In the genomic region with DNA sequence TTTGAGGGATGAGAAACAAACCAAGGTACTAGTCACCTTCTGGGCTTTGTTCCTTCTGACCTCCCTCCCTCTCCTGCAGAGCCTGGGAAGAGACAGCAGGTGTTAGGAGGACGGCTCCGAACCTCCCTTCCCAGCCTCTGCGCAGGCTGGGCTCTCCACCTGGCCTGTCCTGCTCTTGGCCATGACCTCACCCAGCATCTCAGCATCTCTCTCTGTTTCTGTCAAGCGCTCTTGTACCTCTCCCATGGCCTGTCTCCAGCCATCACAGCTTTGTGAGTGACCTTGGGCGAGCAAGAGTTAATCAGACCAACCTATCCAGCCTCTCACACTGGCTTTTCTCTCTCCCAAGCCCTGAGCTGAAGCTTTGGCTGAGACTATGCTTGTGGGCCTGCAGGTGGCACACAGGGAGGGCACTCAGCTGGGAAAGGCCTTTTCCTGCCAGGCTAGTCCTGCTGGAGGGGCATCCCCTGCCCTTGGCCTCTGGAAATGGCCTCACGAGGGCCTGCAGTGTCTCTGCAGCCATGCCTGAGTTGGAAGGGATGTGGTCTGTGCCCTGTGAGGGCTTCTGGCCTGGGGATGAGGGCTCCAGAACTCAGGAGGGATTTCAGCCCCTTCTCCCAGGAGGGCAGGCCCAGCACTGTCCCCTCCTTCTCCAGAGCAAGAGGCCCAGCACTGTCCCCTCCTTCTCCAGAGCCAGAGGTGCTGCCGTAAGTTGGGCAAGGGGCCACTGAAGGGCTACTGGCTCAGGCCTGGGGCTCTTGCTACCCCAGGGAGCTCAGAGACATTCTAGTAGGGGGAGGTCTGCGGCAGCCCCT, we compare ENCODE assay signal across 1 cellular context.
A peak's percentile ranks its signal among the peaks of the same experiment; 100 is the strongest.
TF ChIP-seq lines count a peak whose summit lies in the region.

No MANE protein-coding gene starts in this region.

TF ChIP-seq in HepG2, 621 proteins besides CTCF, POLR2A, EP300 and RAD21 (continues in another document):
- TF ChIP-seq, protein P1, sequence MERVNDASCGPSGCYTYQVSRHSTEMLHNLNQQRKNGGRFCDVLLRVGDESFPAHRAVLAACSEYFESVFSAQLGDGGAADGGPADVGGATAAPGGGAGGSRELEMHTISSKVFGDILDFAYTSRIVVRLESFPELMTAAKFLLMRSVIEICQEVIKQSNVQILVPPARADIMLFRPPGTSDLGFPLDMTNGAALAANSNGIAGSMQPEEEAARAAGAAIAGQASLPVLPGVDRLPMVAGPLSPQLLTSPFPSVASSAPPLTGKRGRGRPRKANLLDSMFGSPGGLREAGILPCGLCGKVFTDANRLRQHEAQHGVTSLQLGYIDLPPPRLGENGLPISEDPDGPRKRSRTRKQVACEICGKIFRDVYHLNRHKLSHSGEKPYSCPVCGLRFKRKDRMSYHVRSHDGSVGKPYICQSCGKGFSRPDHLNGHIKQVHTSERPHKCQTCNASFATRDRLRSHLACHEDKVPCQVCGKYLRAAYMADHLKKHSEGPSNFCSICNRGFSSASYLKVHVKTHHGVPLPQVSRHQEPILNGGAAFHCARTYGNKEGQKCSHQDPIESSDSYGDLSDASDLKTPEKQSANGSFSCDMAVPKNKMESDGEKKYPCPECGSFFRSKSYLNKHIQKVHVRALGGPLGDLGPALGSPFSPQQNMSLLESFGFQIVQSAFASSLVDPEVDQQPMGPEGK (CRISPR knock-in tag; IDR thresholded peaks at IDR 0.05): no peak
- TF ChIP-seq ZKSCAN1 (IDR thresholded peaks at IDR 0.05; ENCODE audit: low read length): no peak
- no peak for TF ChIP-seq ZFP41 (CRISPR knock-in tag; IDR thresholded peaks at IDR 0.05; ENCODE audit: borderline replicate concordance)
- no peak for TF ChIP-seq KDM3A (CRISPR knock-in tag; IDR thresholded peaks at IDR 0.05; ENCODE audit: low read depth)
- TF ChIP-seq ZNF501 (CRISPR knock-in tag; IDR thresholded peaks at IDR 0.05): 0 out of 2 replicates have a peak, but pooled peaks have one; percentile 23
- no peak for TF ChIP-seq MAZ (IDR thresholded peaks at IDR 0.05; ENCODE audit: borderline replicate concordance, low read depth, low read length)
- 0 out of 2 replicates have a peak, but pooled peaks have one; percentile 0 for TF ChIP-seq MAZ (CRISPR knock-in tag; IDR thresholded peaks at IDR 0.05; ENCODE audit: low read depth)
- TF ChIP-seq, protein P2, sequence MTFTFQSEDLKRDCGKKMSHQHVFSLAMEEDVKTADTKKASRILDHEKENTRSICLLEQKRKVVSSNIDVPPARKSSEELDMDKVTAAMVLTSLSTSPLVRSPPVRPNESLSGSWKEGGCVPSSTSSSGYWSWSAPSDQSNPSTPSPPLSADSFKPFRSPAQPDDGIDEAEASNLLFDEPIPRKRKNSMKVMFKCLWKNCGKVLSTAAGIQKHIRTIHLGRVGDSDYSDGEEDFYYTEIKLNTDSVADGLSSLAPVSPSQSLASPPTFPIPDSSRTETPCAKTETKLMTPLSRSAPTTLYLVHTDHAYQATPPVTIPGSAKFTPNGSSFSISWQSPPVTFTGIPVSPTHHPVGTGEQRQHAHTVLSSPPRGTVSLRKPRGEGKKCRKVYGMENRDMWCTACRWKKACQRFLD (CRISPR knock-in tag; IDR thresholded peaks at IDR 0.05; ENCODE audit: borderline replicate concordance): no peak
- no peak for TF ChIP-seq HOXA5 (CRISPR knock-in tag; IDR thresholded peaks at IDR 0.05)
- TF ChIP-seq, protein P3, sequence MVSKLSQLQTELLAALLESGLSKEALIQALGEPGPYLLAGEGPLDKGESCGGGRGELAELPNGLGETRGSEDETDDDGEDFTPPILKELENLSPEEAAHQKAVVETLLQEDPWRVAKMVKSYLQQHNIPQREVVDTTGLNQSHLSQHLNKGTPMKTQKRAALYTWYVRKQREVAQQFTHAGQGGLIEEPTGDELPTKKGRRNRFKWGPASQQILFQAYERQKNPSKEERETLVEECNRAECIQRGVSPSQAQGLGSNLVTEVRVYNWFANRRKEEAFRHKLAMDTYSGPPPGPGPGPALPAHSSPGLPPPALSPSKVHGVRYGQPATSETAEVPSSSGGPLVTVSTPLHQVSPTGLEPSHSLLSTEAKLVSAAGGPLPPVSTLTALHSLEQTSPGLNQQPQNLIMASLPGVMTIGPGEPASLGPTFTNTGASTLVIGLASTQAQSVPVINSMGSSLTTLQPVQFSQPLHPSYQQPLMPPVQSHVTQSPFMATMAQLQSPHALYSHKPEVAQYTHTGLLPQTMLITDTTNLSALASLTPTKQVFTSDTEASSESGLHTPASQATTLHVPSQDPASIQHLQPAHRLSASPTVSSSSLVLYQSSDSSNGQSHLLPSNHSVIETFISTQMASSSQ (IDR thresholded peaks at IDR 0.05; ENCODE audit: low read depth): no peak
- TF ChIP-seq, protein P3 (CRISPR knock-in tag; IDR thresholded peaks at IDR 0.05; ENCODE audit: borderline replicate concordance): no peak
- TF ChIP-seq ZNF251 (CRISPR knock-in tag; IDR thresholded peaks at IDR 0.05): no peak
- no peak for TF ChIP-seq ZNF670 (CRISPR knock-in tag; IDR thresholded peaks at IDR 0.05; ENCODE audit: borderline replicate concordance)
- no peak for TF ChIP-seq JUND (CRISPR knock-in tag; IDR thresholded peaks at IDR 0.05)
- TF ChIP-seq ZNF431 (CRISPR knock-in tag; IDR thresholded peaks at IDR 0.05; ENCODE audit: borderline replicate concordance, low read depth): no peak
- TF ChIP-seq, protein P4, sequence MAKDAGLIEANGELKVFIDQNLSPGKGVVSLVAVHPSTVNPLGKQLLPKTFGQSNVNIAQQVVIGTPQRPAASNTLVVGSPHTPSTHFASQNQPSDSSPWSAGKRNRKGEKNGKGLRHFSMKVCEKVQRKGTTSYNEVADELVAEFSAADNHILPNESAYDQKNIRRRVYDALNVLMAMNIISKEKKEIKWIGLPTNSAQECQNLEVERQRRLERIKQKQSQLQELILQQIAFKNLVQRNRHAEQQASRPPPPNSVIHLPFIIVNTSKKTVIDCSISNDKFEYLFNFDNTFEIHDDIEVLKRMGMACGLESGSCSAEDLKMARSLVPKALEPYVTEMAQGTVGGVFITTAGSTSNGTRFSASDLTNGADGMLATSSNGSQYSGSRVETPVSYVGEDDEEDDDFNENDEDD (CRISPR knock-in tag; IDR thresholded peaks at IDR 0.05; ENCODE audit: borderline replicate concordance): no peak
- TF ChIP-seq, protein P5, sequence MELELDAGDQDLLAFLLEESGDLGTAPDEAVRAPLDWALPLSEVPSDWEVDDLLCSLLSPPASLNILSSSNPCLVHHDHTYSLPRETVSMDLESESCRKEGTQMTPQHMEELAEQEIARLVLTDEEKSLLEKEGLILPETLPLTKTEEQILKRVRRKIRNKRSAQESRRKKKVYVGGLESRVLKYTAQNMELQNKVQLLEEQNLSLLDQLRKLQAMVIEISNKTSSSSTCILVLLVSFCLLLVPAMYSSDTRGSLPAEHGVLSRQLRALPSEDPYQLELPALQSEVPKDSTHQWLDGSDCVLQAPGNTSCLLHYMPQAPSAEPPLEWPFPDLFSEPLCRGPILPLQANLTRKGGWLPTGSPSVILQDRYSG (CRISPR knock-in tag; IDR thresholded peaks at IDR 0.05): no peak
- no peak for TF ChIP-seq PAX8 (CRISPR knock-in tag; IDR thresholded peaks at IDR 0.05; ENCODE audit: borderline replicate concordance)
- TF ChIP-seq ZNF678 (CRISPR knock-in tag; IDR thresholded peaks at IDR 0.05): no peak
- TF ChIP-seq ZNF816 (CRISPR knock-in tag; IDR thresholded peaks at IDR 0.05; ENCODE audit: borderline replicate concordance): no peak
- TF ChIP-seq ZFX (CRISPR knock-in tag; IDR thresholded peaks at IDR 0.05; ENCODE audit: low read depth): peak; percentile 25; the same call in 1 of the 2 replicates
- TF ChIP-seq ZFY (CRISPR knock-in tag; IDR thresholded peaks at IDR 0.05): peak; percentile 40; the same call in 1 of the 2 replicates
- TF ChIP-seq PHF21A (CRISPR knock-in tag; IDR thresholded peaks at IDR 0.05): no peak
- no peak for TF ChIP-seq TBP (CRISPR knock-in tag; IDR thresholded peaks at IDR 0.05)
- no peak for TF ChIP-seq ZNF124 (CRISPR knock-in tag; IDR thresholded peaks at IDR 0.05)
- no peak for TF ChIP-seq SMC3 (IDR thresholded peaks at IDR 0.05; ENCODE audit: low read length)
- no peak for TF ChIP-seq MTF2 (CRISPR knock-in tag; IDR thresholded peaks at IDR 0.05; ENCODE audit: borderline replicate concordance)
- no peak for TF ChIP-seq SIN3A (IDR thresholded peaks at IDR 0.05; ENCODE audit: borderline replicate concordance, low read depth, low read length)
- TF ChIP-seq HNRNPL (IDR thresholded peaks at IDR 0.05; ENCODE audit: low read depth, low read length): 0 out of 2 replicates have a peak, but pooled peaks have one; percentile 40
- TF ChIP-seq, protein P6, sequence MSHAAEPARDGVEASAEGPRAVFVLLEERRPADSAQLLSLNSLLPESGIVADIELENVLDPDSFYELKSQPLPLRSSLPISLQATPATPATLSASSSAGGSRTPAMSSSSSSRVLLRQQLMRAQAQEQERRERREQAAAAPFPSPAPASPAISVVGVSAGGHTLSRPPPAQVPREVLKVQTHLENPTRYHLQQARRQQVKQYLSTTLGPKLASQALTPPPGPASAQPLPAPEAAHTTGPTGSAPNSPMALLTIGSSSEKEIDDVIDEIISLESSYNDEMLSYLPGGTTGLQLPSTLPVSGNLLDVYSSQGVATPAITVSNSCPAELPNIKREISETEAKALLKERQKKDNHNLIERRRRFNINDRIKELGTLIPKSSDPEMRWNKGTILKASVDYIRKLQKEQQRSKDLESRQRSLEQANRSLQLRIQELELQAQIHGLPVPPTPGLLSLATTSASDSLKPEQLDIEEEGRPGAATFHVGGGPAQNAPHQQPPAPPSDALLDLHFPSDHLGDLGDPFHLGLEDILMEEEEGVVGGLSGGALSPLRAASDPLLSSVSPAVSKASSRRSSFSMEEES (CRISPR knock-in tag; IDR thresholded peaks at IDR 0.05): no peak
- TF ChIP-seq NCOA5 (CRISPR knock-in tag; IDR thresholded peaks at IDR 0.05): no peak
- TF ChIP-seq ZNF136 (CRISPR knock-in tag; IDR thresholded peaks at IDR 0.05; ENCODE audit: low read depth): no peak
- TF ChIP-seq PAF1 (CRISPR knock-in tag; IDR thresholded peaks at IDR 0.05): no peak
- 0 out of 2 replicates have a peak, but pooled peaks have one; percentile 11 for TF ChIP-seq ZC3H4 (CRISPR knock-in tag; IDR thresholded peaks at IDR 0.05; ENCODE audit: borderline replicate concordance)
- TF ChIP-seq, protein P7, sequence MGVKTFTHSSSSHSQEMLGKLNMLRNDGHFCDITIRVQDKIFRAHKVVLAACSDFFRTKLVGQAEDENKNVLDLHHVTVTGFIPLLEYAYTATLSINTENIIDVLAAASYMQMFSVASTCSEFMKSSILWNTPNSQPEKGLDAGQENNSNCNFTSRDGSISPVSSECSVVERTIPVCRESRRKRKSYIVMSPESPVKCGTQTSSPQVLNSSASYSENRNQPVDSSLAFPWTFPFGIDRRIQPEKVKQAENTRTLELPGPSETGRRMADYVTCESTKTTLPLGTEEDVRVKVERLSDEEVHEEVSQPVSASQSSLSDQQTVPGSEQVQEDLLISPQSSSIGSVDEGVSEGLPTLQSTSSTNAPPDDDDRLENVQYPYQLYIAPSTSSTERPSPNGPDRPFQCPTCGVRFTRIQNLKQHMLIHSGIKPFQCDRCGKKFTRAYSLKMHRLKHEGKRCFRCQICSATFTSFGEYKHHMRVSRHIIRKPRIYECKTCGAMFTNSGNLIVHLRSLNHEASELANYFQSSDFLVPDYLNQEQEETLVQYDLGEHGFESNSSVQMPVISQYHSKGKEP (CRISPR knock-in tag; IDR thresholded peaks at IDR 0.05): no peak
- no peak for TF ChIP-seq ZNF746 (CRISPR knock-in tag; IDR thresholded peaks at IDR 0.05)
- TF ChIP-seq, protein P8, sequence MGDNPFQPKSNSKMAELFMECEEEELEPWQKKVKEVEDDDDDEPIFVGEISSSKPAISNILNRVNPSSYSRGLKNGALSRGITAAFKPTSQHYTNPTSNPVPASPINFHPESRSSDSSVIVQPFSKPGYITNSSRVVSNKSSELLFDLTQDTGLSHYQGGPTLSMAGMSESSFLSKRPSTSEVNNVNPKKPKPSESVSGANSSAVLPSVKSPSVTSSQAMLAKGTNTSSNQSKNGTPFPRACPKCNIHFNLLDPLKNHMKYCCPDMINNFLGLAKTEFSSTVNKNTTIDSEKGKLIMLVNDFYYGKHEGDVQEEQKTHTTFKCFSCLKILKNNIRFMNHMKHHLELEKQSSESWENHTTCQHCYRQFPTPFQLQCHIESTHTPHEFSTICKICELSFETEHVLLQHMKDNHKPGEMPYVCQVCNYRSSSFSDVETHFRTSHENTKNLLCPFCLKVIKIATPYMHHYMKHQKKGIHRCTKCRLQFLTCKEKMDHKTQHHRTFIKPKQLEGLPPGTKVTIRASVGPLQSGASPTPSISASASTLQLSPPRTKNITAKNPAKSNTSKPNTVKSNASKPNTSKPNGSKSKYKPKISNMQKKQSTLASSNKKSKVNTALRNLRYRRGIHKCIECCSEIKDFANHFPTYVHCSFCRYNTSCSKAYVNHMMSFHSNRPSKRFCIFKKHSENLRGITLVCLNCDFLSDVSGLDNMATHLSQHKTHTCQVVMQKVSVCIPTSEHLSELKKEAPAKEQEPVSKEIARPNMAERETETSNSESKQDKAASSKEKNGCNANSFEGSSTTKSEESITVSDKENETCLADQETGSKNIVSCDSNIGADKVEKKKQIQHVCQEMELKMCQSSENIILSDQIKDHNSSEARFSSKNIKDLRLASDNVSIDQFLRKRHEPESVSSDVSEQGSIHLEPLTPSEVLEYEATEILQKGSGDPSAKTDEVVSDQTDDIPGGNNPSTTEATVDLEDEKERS (CRISPR knock-in tag; IDR thresholded peaks at IDR 0.05): no peak
